ENCODE assay signal across 10 cellular contexts in the genomic region with DNA sequence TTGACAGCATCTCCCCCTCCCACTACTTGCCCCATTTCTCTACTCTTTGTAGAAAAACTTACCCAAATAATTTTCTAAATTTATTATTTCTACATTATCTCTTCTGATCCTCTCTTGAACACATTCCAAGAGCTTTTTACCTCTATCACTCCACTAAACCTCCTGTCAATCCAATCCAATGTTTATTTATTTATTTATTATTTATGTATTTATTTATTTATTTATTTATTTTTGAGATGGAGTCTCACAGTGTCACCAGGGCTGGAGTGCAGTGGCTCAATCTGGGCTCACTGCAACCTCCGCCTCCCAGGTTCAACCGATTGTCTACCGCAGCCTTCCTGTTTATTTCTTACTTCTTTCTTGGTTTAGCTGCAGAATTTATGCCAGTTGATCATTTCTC.
"Had no signal": no experiment of that assay in that cellular context is flagged by ENCODE, and none has a peak within 500 bp of the region (broad histone marks: within the 10 kb centered on the region; RNA-seq: fewer than 3 reads in every experiment).

No MANE protein-coding gene starts in this region.

- H3K9me3 Mint-ChIP-seq: HFFc6 had no signal

- ATAC-seq: GM23338, HepG2 had no signal

- H3K27me3 Mint-ChIP-seq: IgD-negative memory B cell had no signal

- H3K27ac ChIP-seq: HL-60 had no signal

- FAIRE-seq: H1, H54, HepG2 had no signal

- H3K27ac Mint-ChIP-seq: GM23338, H9, HFFc6, IgD-negative memory B cell had no signal

- H3K4me3 ChIP-seq: GM23338 had no signal

- DNase-seq: H9, HCEC 1CT, HFFc6, KBM-7 had no signal

- H3K36me3 Mint-ChIP-seq: IgD-negative memory B cell had no signal

- H3K4me3 Mint-ChIP-seq: GM23338, H9, HFFc6, IgD-negative memory B cell had no signal

- H3K4me2 ChIP-seq: GM23338 had no signal

- H3K4me1 Mint-ChIP-seq: GM23338, H9, IgD-negative memory B cell had no signal
